2 cellular contexts compared by ENCODE assay signal in genomic region chr10:60433684-60434083, GRCh38.
A peak's percentile ranks its signal among the peaks of the same experiment; 100 is the strongest.
TF ChIP-seq lines count a peak whose summit lies in the region.

No MANE protein-coding gene starts in this region.

TF ChIP-seq in SK-N-SH, 30 proteins besides CTCF, POLR2A, EP300 and RAD21:
- TF ChIP-seq SMC3 (IDR thresholded peaks at IDR 0.05; ENCODE audit: low read depth, low read length) (no peak), TEAD4 (IDR thresholded peaks at IDR 0.05; ENCODE audit: borderline replicate concordance, insufficient read depth) (peak; percentile 59; the same call in 1 of the 2 replicates), PBX3 (IDR thresholded peaks at IDR 0.05) (peak; percentile 87), FOSL2 (IDR thresholded peaks at IDR 0.05; ENCODE audit: borderline replicate concordance, low read depth) (peak; percentile 53; the same call in 1 of the 2 replicates), MEF2A (IDR thresholded peaks at IDR 0.05; ENCODE audit: borderline replicate concordance, low read depth) (peak; percentile 30; the same call in 1 of the 2 replicates), POLR2AphosphoS5 (IDR thresholded peaks at IDR 0.05; ENCODE audit: low read depth, low read length) (peak; percentile 18; the same call in 1 of the 2 replicates), USF1 (IDR thresholded peaks at IDR 0.05; ENCODE audit: borderline replicate concordance, low read depth) (no peak), MAX (IDR thresholded peaks at IDR 0.05; ENCODE audit: low read depth) (peak; percentile 72), YY1 (IDR thresholded peaks at IDR 0.05; ENCODE audit: low read depth) (0 out of 2 replicates have a peak, but pooled peaks have one; percentile 8), JUND (IDR thresholded peaks at IDR 0.05) (peak; percentile 65), NFIC (IDR thresholded peaks at IDR 0.05; ENCODE audit: borderline replicate concordance) (peak; percentile 85), TCF12 (IDR thresholded peaks at IDR 0.05) (peak; percentile 92), RXRA (IDR thresholded peaks at IDR 0.05; ENCODE audit: borderline replicate concordance, low read depth) (peak; percentile 33; the same call in 1 of the 2 replicates), SIN3A (IDR thresholded peaks at IDR 0.05; ENCODE audit: borderline replicate concordance, low read depth, low read length) (no peak), RFX5 (IDR thresholded peaks at IDR 0.05; ENCODE audit: low read length) (no peak)

TF ChIP-seq in endothelial cell of umbilical vein, 7 proteins besides CTCF, POLR2A, EP300 and RAD21:
- TF ChIP-seq FOS (IDR thresholded peaks at IDR 0.05; ENCODE audit: borderline replicate concordance, insufficient read depth, low read length) (no peak), MYC (IDR thresholded peaks at IDR 0.05; ENCODE audit: low read depth, low read length) (no peak), POLR2AphosphoS5 (IDR thresholded peaks at IDR 0.05; ENCODE audit: insufficient read depth, low read depth, low read length) (no peak), MAX (IDR thresholded peaks at IDR 0.05; ENCODE audit: insufficient read depth, insufficient read length) (no peak), GATA2 (IDR thresholded peaks at IDR 0.05; ENCODE audit: insufficient read depth, insufficient read length, low read depth, low read length) (no peak)
